In genomic region chr4:183097251-183098079, GRCh38 we compare ENCODE assay signal across 8 cellular contexts. TPM values are rescaled to one million over a fixed set of nuclear protein-coding genes. Genes with fewer than 3 reads are reported as not detected.
DNase-seq lines count a peak whose midpoint lies in the region; ATAC-seq, FAIRE-seq and TF ChIP-seq lines count a peak whose summit lies in the region.

No MANE protein-coding gene starts in this region.

- peaks cover 0 to 36% (median 17%) of the 10 kb centered on the region in 12 donors for H3K4me1 ChIP-seq in heart left ventricle
- H3K4me1 ChIP-seq in psoas muscle: peaks cover 18% of the 10 kb centered on the region

- no peak for ATAC-seq in activated T-cell treated with anti-CD3 and anti-CD28 coated beads, Interleukin-2, amount 50 U/mL, for 72 hours (replicated peaks in 1 of 2)
- ATAC-seq in heart left ventricle: peak in 3 of 4 donors; percentile 2 to 3 (median 2)
- ATAC-seq in psoas muscle: peak in 2 of 4 donors; percentile 1 to 2
- ATAC-seq in HG03571 (IDR thresholded peaks at IDR 0.05; ENCODE audit: unreplicated experiment): no peak

- TF ChIP-seq CTCF in GM13976 (IDR thresholded peaks at IDR 0.05; ENCODE audit: borderline replicate concordance, control extremely low read depth, extremely low read depth, insufficient read depth, missing control alignments) (no peak), heart left ventricle (IDR thresholded peaks at IDR 0.05) (no peak), psoas muscle (IDR thresholded peaks at IDR 0.05) (no peak)

- no peak for TF ChIP-seq POLR2A in heart left ventricle (IDR thresholded peaks at IDR 0.05)

- H3K36me3 ChIP-seq in heart left ventricle (no peaks in the 10 kb centered on the region), psoas muscle (ENCODE audit: insufficient read depth in 1 of 2, low read depth in 1 of 2) (no peaks in the 10 kb centered on the region)

- intact Hi-C loops in heart left ventricle (cut with DNase I): loop anchor here in 2 of 10 donors (5.0 kb wide), 4 partner anchors 45 to 145 kb away; no protein-coding TSS in a partner anchor
- intact Hi-C loops in psoas muscle (cut with DNase I): no loop called here
- intact Hi-C loops in posterior cingulate gyrus (cut with DNase I): no loop called here

- H3K9me3 Mint-ChIP-seq in activated T-cell treated with anti-CD3 and anti-CD28 coated beads, Interleukin-2, amount 50 U/mL, for 72 hours: no peaks in the 10 kb centered on the region

- H3K27me3 Mint-ChIP-seq in activated T-cell treated with anti-CD3 and anti-CD28 coated beads, Interleukin-2, amount 50 U/mL, for 72 hours (ENCODE audit: low read depth): peaks cover 40% of the 10 kb centered on the region

- no peaks in the 10 kb centered on the region for H3K9me3 ChIP-seq in heart left ventricle
- H3K9me3 ChIP-seq in psoas muscle: no peaks in the 10 kb centered on the region

- H3K36me3 Mint-ChIP-seq in activated T-cell treated with anti-CD3 and anti-CD28 coated beads, Interleukin-2, amount 50 U/mL, for 72 hours (ENCODE audit: insufficient read depth in 2 of 2): no peaks in the 10 kb centered on the region

- 52 to 71% (median 55%) methylated on average over 34 to 47 of the region's 47 CpGs for WGBS in heart left ventricle, 4 donors
- 55 to 64% (median 59%) methylated on average over 47 of the region's 47 CpGs for WGBS in psoas muscle, 3 donors

- no peak overlapping the region for H3K27ac Mint-ChIP-seq in activated T-cell treated with anti-CD3 and anti-CD28 coated beads, Interleukin-2, amount 50 U/mL, for 72 hours

- H3K27ac ChIP-seq in heart left ventricle (peak overlapping the region; percentile 91 to 99 (median 97)), psoas muscle (peak overlapping the region; percentile 84)

- in situ Hi-C loops in GM13976 (cut with MboI; ENCODE audit: low sequenced_read_pairs, unreplicated experiment): no loop called here

- H3K4me3 ChIP-seq in heart left ventricle: peak overlapping the region; percentile 52 to 92 (median 81)
- peak overlapping the region; percentile 79 for H3K4me3 ChIP-seq in psoas muscle

- peaks cover 5% of the 10 kb centered on the region for H3K4me1 Mint-ChIP-seq in activated T-cell treated with anti-CD3 and anti-CD28 coated beads, Interleukin-2, amount 50 U/mL, for 72 hours (ENCODE audit: low read depth)

- H3K4me3 Mint-ChIP-seq in activated T-cell treated with anti-CD3 and anti-CD28 coated beads, Interleukin-2, amount 50 U/mL, for 72 hours: peak overlapping the region; percentile 48 to 71

- no peak for FAIRE-seq in frontal cortex (lab: Jason Lieb, UNC)

- DNase-seq in GM13976 (ENCODE audit: low spot score) (peak; percentile 36), heart left ventricle (peak in 4 of 5 donors; percentile 19 to 44 (median 30)), psoas muscle (peak; percentile 27 to 70), posterior cingulate gyrus (no peak), frontal cortex (ENCODE audit: low spot score in 2 of 2) (no peak), SKM-1 treated with dmso at 0.1 percent for 144 hours (lab: John Stamatoyannopoulos, UW; ENCODE audit: unreplicated experiment) (no peak)
- DNase-seq in activated T-cell treated with anti-CD3 and anti-CD28 coated beads, Interleukin-2, amount 50 U/mL, for 72 hours: peak; percentile 1 to 3

- peaks cover 0 to 18% (median 0%) of the 10 kb centered on the region in 9 donors for H3K27me3 ChIP-seq in heart left ventricle
- H3K27me3 ChIP-seq in psoas muscle (ENCODE audit: insufficient read depth in 3 of 3, low read length in 2 of 3): no peaks in the 10 kb centered on the region

RNA-seq across cellular contexts. Expression of gene WWC2, which starts 1.6 kb away (rescaled TPM):
- total RNA-seq in activated T-cell treated with anti-CD3 and anti-CD28 coated beads, Interleukin-2, amount 50 U/mL, for 72 hours: 1 to 10 TPM; 3.6 to 3.7 TPM
- total RNA-seq in heart left ventricle (10 to 100 TPM; 21.4 to 43.0 (median 36.5) TPM), psoas muscle (10 to 100 TPM in 3 of 4 donors, 1 to 10 TPM in 1; 7.8 to 15.5 (median 13.1) TPM), frontal cortex (13.5 TPM)
- polyA plus RNA-seq in heart left ventricle (10 to 100 TPM in 1 of 2 donors, 1 to 10 TPM in 1; 5.4 to 16.2 TPM), psoas muscle (1 to 10 TPM; 2.9 to 3.6 (median 3.3) TPM)

Comparison
In these comparisons a context has a peak if more than half of its experiments do, and no peak if none do; other contexts are left out.
1. DNase-seq: peak in GM13976 (single experiment), activated T-cell treated with anti-CD3 and anti-CD28 coated beads, Interleukin-2, amount 50 U/mL, for 72 hours (2 of 2), heart left ventricle (4 of 5) and psoas muscle (2 of 2); none in posterior cingulate gyrus (0 of 10), frontal cortex (0 of 2) and SKM-1 treated with dmso at 0.1 percent for 144 hours (single experiment).
2. ATAC-seq: peak in heart left ventricle (3 of 4); none in activated T-cell treated with anti-CD3 and anti-CD28 coated beads, Interleukin-2, amount 50 U/mL, for 72 hours (0 of 2) and HG03571 (single experiment).